24 cellular contexts compared by ENCODE assay signal in the genomic region with DNA sequence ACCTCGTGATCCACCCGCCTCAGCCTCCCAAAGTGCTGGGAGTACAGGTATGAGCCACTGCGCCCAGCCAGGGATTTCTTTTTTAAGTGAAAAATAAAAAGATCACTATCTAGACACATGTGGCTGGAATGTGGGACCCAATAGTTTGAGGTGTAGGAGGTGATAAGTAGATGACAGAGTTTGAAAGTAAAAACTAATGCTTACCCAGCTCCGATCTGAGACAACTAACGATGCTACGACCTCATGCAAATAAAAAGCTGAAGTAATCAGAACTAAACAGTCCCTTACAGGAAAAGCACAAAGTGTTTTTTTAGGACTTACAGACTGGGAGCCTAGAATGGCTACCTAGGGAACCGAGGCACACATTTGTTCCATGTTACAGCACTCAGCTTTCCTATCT. TPM values are rescaled to one million over a fixed set of nuclear protein-coding genes. Genes with fewer than 3 reads are reported as not detected.
"Had no signal": no experiment of that assay in that cellular context is flagged by ENCODE, and none has a peak within 500 bp of the region (broad histone marks: within the 10 kb centered on the region; RNA-seq: fewer than 3 reads in every experiment).

No MANE protein-coding gene starts in this region.

- H3K4me3 Mint-ChIP-seq: activated B cell treated with CpG ODN at 0.5 μM for 24 hours; activated CD8-positive, alpha-beta T cell treated with anti-CD3 and anti-CD28 coated beads for 36 hours; activated naive CD4-positive, alpha-beta T cell treated with anti-CD3 and anti-CD28 coated beads, Interleukin-2, amount 10 ng/mL, durations not matched to agents 7 days and 5 days; activated naive CD8-positive, alpha-beta T cell treated with anti-CD3 and anti-CD28 coated beads, Interleukin-2, amount 10 ng/mL, durations not matched to agents 7 days and 5 days; brain; effector memory CD8-positive, alpha-beta T cell; naive thymus-derived CD8-positive, alpha-beta T cell; neural crest cell had no signal

- DNase-seq: activated B cell treated with CpG ODN at 0.5 μM for 24 hours; activated CD8-positive, alpha-beta T cell treated with anti-CD3 and anti-CD28 coated beads for 36 hours; activated gamma-delta T cell; activated naive CD4-positive, alpha-beta T cell treated with anti-CD3 and anti-CD28 coated beads, Interleukin-2, amount 10 ng/mL, durations not matched to agents 7 days and 5 days; activated naive CD8-positive, alpha-beta T cell treated with anti-CD3 and anti-CD28 coated beads, Interleukin-2, amount 10 ng/mL, durations not matched to agents 7 days and 5 days; dorsolateral prefrontal cortex; effector memory CD8-positive, alpha-beta T cell; erythroblast; gastrocnemius medialis; glutamatergic neuron; left lung; lower lobe of right lung; mesenchymal stem cell; naive thymus-derived CD8-positive, alpha-beta T cell; nucleus accumbens; right cardiac atrium; spleen; stimulated activated naive CD8-positive, alpha-beta T cell treated with anti-CD3 and anti-CD28 coated beads, Interleukin-15, Interleukin-2, amounts not matched to agents 100 U/mL and 50 U/mL, for 24 hours; T-helper 2 cell; testis; transverse colon had no signal

- H3K27ac Mint-ChIP-seq: activated B cell treated with CpG ODN at 0.5 μM for 24 hours; activated CD8-positive, alpha-beta T cell treated with anti-CD3 and anti-CD28 coated beads for 36 hours; activated naive CD4-positive, alpha-beta T cell treated with anti-CD3 and anti-CD28 coated beads, Interleukin-2, amount 10 ng/mL, durations not matched to agents 7 days and 5 days; activated naive CD8-positive, alpha-beta T cell treated with anti-CD3 and anti-CD28 coated beads, Interleukin-2, amount 10 ng/mL, durations not matched to agents 7 days and 5 days; effector memory CD8-positive, alpha-beta T cell; naive thymus-derived CD8-positive, alpha-beta T cell had no signal

- H3K27me3 Mint-ChIP-seq: activated B cell treated with CpG ODN at 0.5 μM for 24 hours; activated CD8-positive, alpha-beta T cell treated with anti-CD3 and anti-CD28 coated beads for 36 hours; activated naive CD4-positive, alpha-beta T cell treated with anti-CD3 and anti-CD28 coated beads, Interleukin-2, amount 10 ng/mL, durations not matched to agents 7 days and 5 days; activated naive CD8-positive, alpha-beta T cell treated with anti-CD3 and anti-CD28 coated beads, Interleukin-2, amount 10 ng/mL, durations not matched to agents 7 days and 5 days; brain; effector memory CD8-positive, alpha-beta T cell; naive thymus-derived CD8-positive, alpha-beta T cell had no signal

- H3K9me3 Mint-ChIP-seq: activated B cell treated with CpG ODN at 0.5 μM for 24 hours; activated CD8-positive, alpha-beta T cell treated with anti-CD3 and anti-CD28 coated beads for 36 hours; activated naive CD4-positive, alpha-beta T cell treated with anti-CD3 and anti-CD28 coated beads, Interleukin-2, amount 10 ng/mL, durations not matched to agents 7 days and 5 days; activated naive CD8-positive, alpha-beta T cell treated with anti-CD3 and anti-CD28 coated beads, Interleukin-2, amount 10 ng/mL, durations not matched to agents 7 days and 5 days; brain; effector memory CD8-positive, alpha-beta T cell; naive thymus-derived CD8-positive, alpha-beta T cell; neural crest cell had no signal

- ATAC-seq: activated CD8-positive, alpha-beta T cell treated with anti-CD3 and anti-CD28 coated beads for 36 hours; effector memory CD8-positive, alpha-beta T cell; gastrocnemius medialis; left lung; lower lobe of right lung; naive thymus-derived CD8-positive, alpha-beta T cell; right cardiac atrium; stimulated activated naive CD8-positive, alpha-beta T cell treated with anti-CD3 and anti-CD28 coated beads, Interleukin-15, Interleukin-2, amounts not matched to agents 100 U/mL and 50 U/mL, for 24 hours had no signal

- H3K4me1 Mint-ChIP-seq: activated B cell treated with CpG ODN at 0.5 μM for 24 hours; activated naive CD4-positive, alpha-beta T cell treated with anti-CD3 and anti-CD28 coated beads, Interleukin-2, amount 10 ng/mL, durations not matched to agents 7 days and 5 days; activated naive CD8-positive, alpha-beta T cell treated with anti-CD3 and anti-CD28 coated beads, Interleukin-2, amount 10 ng/mL, durations not matched to agents 7 days and 5 days; brain; naive thymus-derived CD8-positive, alpha-beta T cell; neural crest cell had no signal

RNA-seq across cellular contexts. Expression of a gene that starts 51.0 kb away (rescaled TPM):
- total RNA-seq: activated B cell treated with CpG ODN at 0.5 μM for 24 hours; ascending aorta; lower lobe of right lung; naive thymus-derived CD8-positive, alpha-beta T cell; right cardiac atrium; spleen had no signal
